In genomic region chr5:10307206-10308148, GRCh38 we compare ENCODE assay signal across 8 cellular contexts. TPM values are rescaled to one million over a fixed set of nuclear protein-coding genes. Genes with fewer than 3 reads are reported as not detected.
DNase-seq lines count a peak whose midpoint lies in the region; ATAC-seq, FAIRE-seq and TF ChIP-seq lines count a peak whose summit lies in the region.

TSS of gene CMBL (minus strand) at chr5:10307902. CDS start at chr5:10290762, 17,140 bp downstream.

- intact Hi-C loops in Panc1 (cut with micrococcal nuclease; ENCODE audit: unreplicated experiment) (no loop called here), K562 (cut with micrococcal nuclease) (loop anchor here (5.0 to 10.0 kb wide), 2 partner anchors 55 to 297 kb away; partner anchors contain the start of gene CCT5)

- CTCF ChIA-PET in Panc1 (lab: Charles Lee) (interaction anchor here (1.8 kb wide), 1 partner anchor 23 kb away, joined by 4 read pairs; no protein-coding TSS in a partner anchor), K562 (lab: Yijun Ruan, JAX; ENCODE audit: low intra/inter-chr PET ratio) (interaction anchor here (0.7 kb wide), 1 partner anchor 381 kb away, joined by 3 read pairs; no protein-coding TSS in a partner anchor)

- H3K27ac ChIP-seq in Panc1 (ENCODE audit: low read length), result peak within 1 kb of the TSS; percentile 87
- peak within 1 kb of the TSS; percentile 91 for H3K27ac ChIP-seq in K562 (ENCODE audit: extremely low read depth, low read depth, low read length)

- no peaks in the 10 kb centered on the region for H3K9me3 ChIP-seq in Panc1 (ENCODE audit: control insufficient read depth, insufficient read depth, low read depth, low read length)
- H3K9me3 ChIP-seq in K562 (replicated peaks; ENCODE audit: control insufficient read depth, insufficient read depth, low read depth, low read length), result no peaks in the 10 kb centered on the region
- H3K9me3 ChIP-seq in iPS-15b (ENCODE audit: control insufficient read depth, insufficient read depth, low read length), result no peaks in the 10 kb centered on the region

- TF ChIP-seq POLR2A in K562 (conservative IDR thresholded peaks at IDR 0.05), result peak; percentile 86

- TF ChIP-seq RAD21 in K562 (CRISPR knock-in tag; conservative IDR thresholded peaks at IDR 0.05 in 1 of 2, IDR thresholded peaks at IDR 0.05 in 1 of 2), result peak in 1 of 2 experiments; percentile 11; a peak in 1 of 4 replicates

- no peaks in the 10 kb centered on the region for H4K20me1 ChIP-seq in K562 (replicated peaks; ENCODE audit: control insufficient read depth, insufficient read depth, low read length)

- TF ChIP-seq CTCF in Panc1 (IDR thresholded peaks at IDR 0.05), result no peak
- 0 out of 6 replicates have a peak, but pooled peaks of 1 of the 3 experiments have one; percentile 1 for TF ChIP-seq CTCF in K562 (IDR thresholded peaks at IDR 0.05 in 2 of 3, conservative IDR thresholded peaks at IDR 0.05 in 1 of 3; ENCODE audit: insufficient read depth in 2 of 3, low read depth in 1 of 3, low read length in 3 of 3)
- TF ChIP-seq CTCF in retinal pigment epithelial cell (conservative IDR thresholded peaks at IDR 0.05; ENCODE audit: low read depth, low read length), result no peak

- DNase-seq in DMS79 treated with DMSO at 0.1 percent for 48 hours (lab: John Stamatoyannopoulos, UW) (peak; percentile 65), HPDE6-E6E7 (ENCODE audit: extremely low spot score) (peak; percentile 72), Panc1 (ENCODE audit: low read depth, low spot score) (no peak), K562 (ENCODE audit: extremely low read depth in 1 of 4, low spot score in 3 of 4) (peak; percentile 90 to 95 (median 92)), retinal pigment epithelial cell (ENCODE audit: low read depth) (no peak), SIG-M5 treated with dmso at 0.1 percent for 504 hours (lab: John Stamatoyannopoulos, UW; ENCODE audit: unreplicated experiment) (no peak)

- ATAC-seq in GM21360 (IDR thresholded peaks at IDR 0.05; ENCODE audit: unreplicated experiment), result peak; percentile 85
- ATAC-seq in Panc1, result peak; percentile 83
- peak; percentile 70 for ATAC-seq in K562

- WGBS in K562 (ENCODE audit: insufficient coverage, low coverage, missing lambda C conversion rate), result under 1% methylated on average over 52 of the region's 56 CpGs

- peaks cover 50% of the 10 kb centered on the region for H3K4me1 ChIP-seq in Panc1 (ENCODE audit: control insufficient read depth, insufficient read depth, low read length)
- H3K4me1 ChIP-seq in K562 (replicated peaks in 1 of 2; ENCODE audit: control insufficient read depth in 2 of 2, insufficient read depth in 2 of 2, low read length in 2 of 2), result peaks cover 48 to 77% of the 10 kb centered on the region in 2 experiments
- peaks cover 3% of the 10 kb centered on the region for H3K4me1 ChIP-seq in iPS-15b (ENCODE audit: control insufficient read depth, insufficient read depth, low read length)

- H3K4me3 ChIP-seq in Panc1 (ENCODE audit: low read depth in 2 of 2, low read length in 2 of 2) (peak within 1 kb of the TSS; percentile 61 to 64), K562 (peak within 1 kb of the TSS; percentile 78), iPS-15b (ENCODE audit: low read depth, low read length) (peak within 1 kb of the TSS; percentile 73), retinal pigment epithelial cell (ENCODE audit: low read length) (peak within 1 kb of the TSS; percentile 69)

- TF ChIP-seq EP300 in K562 (IDR thresholded peaks at IDR 0.05; ENCODE audit: low read length), result peak; percentile 42

- POLR2A ChIA-PET in Panc1 (lab: Charles Lee), result no interaction called here
- POLR2A ChIA-PET in K562 (lab: Yijun Ruan, JAX), result interaction anchor here (0.8 to 4.9 kb wide), 5 partner anchors 9 to 44 kb away, joined by 3 to 31 read pairs (median 4); no protein-coding TSS in a partner anchor

- in situ Hi-C loops in Panc1 (cut with HindIII; ENCODE audit: low pct_unique_long_range_greater_than_20kb, low sequenced_read_pairs) (no loop called here), K562 (cut with MboI) (no loop called here)

- H2AFZ ChIP-seq in K562 (ENCODE audit: low read depth, low read length), result peak within 1 kb of the TSS; percentile 88

- peak; percentile 49 for FAIRE-seq in K562 (lab: Jason Lieb, UNC)

- H3K9ac ChIP-seq in K562 (ENCODE audit: insufficient read depth in 1 of 2, low read depth in 2 of 2, low read length in 2 of 2), result peak within 1 kb of the TSS; percentile 75 to 92
- H3K9ac ChIP-seq in iPS-15b (ENCODE audit: low read depth, low read length), result peak within 1 kb of the TSS; percentile 66

- peak within 1 kb of the TSS; percentile 98 for H3K4me2 ChIP-seq in K562 (ENCODE audit: insufficient read depth, low read length)

- H3K27me3 ChIP-seq in Panc1 (ENCODE audit: control insufficient read depth, insufficient read depth, low read length) (no peaks in the 10 kb centered on the region), K562 (ENCODE audit: control insufficient read depth in 2 of 2, insufficient read depth in 2 of 2, low read length in 2 of 2) (no peaks in the 10 kb centered on the region), iPS-15b (ENCODE audit: control insufficient read depth, insufficient read depth, low read length) (peaks cover 13% of the 10 kb centered on the region)

- BruUV-seq in Panc1 (replicated peaks; lab: Mats Ljungman, UMichigan) (no TSS peak), K562 (replicated peaks; lab: Mats Ljungman, UMichigan) (no TSS peak)

- H3K36me3 ChIP-seq in Panc1 (ENCODE audit: control insufficient read depth, insufficient read depth, low read length) (no peaks in the 10 kb centered on the region), K562 (ENCODE audit: control insufficient read depth, insufficient read depth, low read length) (peaks cover 24% of the 10 kb centered on the region), iPS-15b (ENCODE audit: control insufficient read depth, insufficient read depth, low read length) (no peaks in the 10 kb centered on the region)

- no peaks in the 10 kb centered on the region for H3K9me1 ChIP-seq in K562 (ENCODE audit: control insufficient read depth, insufficient read depth, low read length)

- peaks cover 52% of the 10 kb centered on the region for H3K79me2 ChIP-seq in K562 (ENCODE audit: control insufficient read depth, insufficient read depth, low read length)

TF ChIP-seq in K562, 482 proteins besides CTCF, POLR2A, EP300 and RAD21 (continues in another document):
- TF ChIP-seq RREB1 (CRISPR knock-in tag; IDR thresholded peaks at IDR 0.05) (peak; percentile 86), FOXK1 (CRISPR knock-in tag; IDR thresholded peaks at IDR 0.05; ENCODE audit: borderline replicate concordance) (peak; percentile 91)

RNA-seq across cellular contexts. Expression of gene CMBL, which starts in this region (rescaled TPM):
- total RNA-seq in Panc1 (2021; ENCODE audit: unreplicated experiment), result 43.2 TPM
- polyA plus RNA-seq in Panc1 (2012; ENCODE audit: insufficient read length), result 68.8 TPM
- 57.6 and 73.6 TPM in 2 replicates for total RNA-seq in K562 (2011; cell fraction: chromatin; rRNA removed; ENCODE audit: low replicate concordance)
- total RNA-seq in K562 (2011; cell fraction: nucleolus; rRNA removed), result 41.8 and 51.0 TPM in 2 replicates
- 60.6 and 76.3 TPM in 2 replicates for total RNA-seq in K562 (2011; cell fraction: nucleoplasm; rRNA removed)
- 22.6 and 30.0 TPM in 2 replicates for total RNA-seq in K562 (2014; rRNA removed)
- total RNA-seq in K562 (2014; rRNA removed; fragmentation: Illumina TruSeq; extraction: Trizol), result 68.2 and 86.7 TPM in 2 replicates
- total RNA-seq in K562 (2015; rRNA removed; fragmentation: Illumina TruSeq; extraction: Trizol), result 54.7 and 55.5 TPM in 2 replicates
- total RNA-seq in K562 (2021), result 119 and 121 TPM in 2 replicates
- 183 and 192 TPM in 2 replicates for polyA plus RNA-seq in K562 (2011; rRNA removed)
- 228 and 464 TPM in 2 replicates for polyA plus RNA-seq in K562 (2011; cell fraction: cytosol; rRNA removed)
- polyA plus RNA-seq in K562 (2011; cell fraction: nucleus; rRNA removed), result 27.2 and 28.4 TPM in 2 replicates
- polyA plus RNA-seq in K562 (2012), result 129 and 225 TPM in 2 replicates
- 140 and 144 TPM in 2 replicates for polyA plus RNA-seq in K562 (2014; fragmentation: Illumina TruSeq; extraction: Trizol)
- 10 to 100 TPM; 53.4 to 71.1 TPM for polyA plus RNA-seq in K562 (2014; fragmentation: Nextera tagmentation; extraction: Ambion mirVana)
- polyA plus RNA-seq in K562 (2014; rRNA removed), result 109 and 128 TPM in 2 replicates
- polyA minus RNA-seq in K562 (2011; rRNA and poly(A)+ RNA removed), result 176 TPM in 2 replicates
- 200 and 213 TPM in 2 replicates for polyA minus RNA-seq in K562 (2011; cell fraction: cytosol; rRNA and poly(A)+ RNA removed)
- polyA minus RNA-seq in K562 (2011; cell fraction: nucleus; rRNA and poly(A)+ RNA removed), result 23.2 and 39.3 TPM in 2 replicates

Comparison
In these comparisons a context has a peak if more than half of its experiments do, and no peak if none do; other contexts are left out.
1. DNase-seq: peak in DMS79 treated with DMSO at 0.1 percent for 48 hours (single experiment), HPDE6-E6E7 (single experiment) and K562 (4 of 4); none in Panc1 (single experiment), retinal pigment epithelial cell (single experiment) and SIG-M5 treated with dmso at 0.1 percent for 504 hours (single experiment).
2. Peak in every context shown above with its lines, with median percentiles within 50 percentile points of each other: ATAC-seq and H3K4me3 ChIP-seq.